19 cellular contexts compared by ENCODE assay signal in genomic region chr7:70285854-70286253, GRCh38.
"Had no signal": no experiment of that assay in that cellular context is flagged by ENCODE, and none has a peak within 500 bp of the region (broad histone marks: within the 10 kb centered on the region; RNA-seq: fewer than 3 reads in every experiment).

No MANE protein-coding gene starts in this region.

- DNase-seq: Kasumi-1; MM.1S; NCI-H1092 treated with DMSO at 0.1 percent for 48 hours; NCI-H1436; NCI-H187 treated with DMSO at 0.1 percent for 48 hours; NCI-H2029 treated with DMSO at 0.1 percent for 48 hours; NCI-H2171 treated with DMSO at 0.1 percent for 48 hours; NCI-H446 treated with DMSO at 0.1 percent for 48 hours; NCI-H510A treated with DMSO at 0.1 percent for 48 hours; NCI-H526; NCI-H82; NK-92 treated with Interleukin-12 subunit alpha and Interleukin-12 subunit beta, amount 100 ng/mL, for 24 hours; PC-3; Right ventricle myocardium superior; SK-N-SH had no signal

- H3K4me3 ChIP-seq: K562 had no signal

- H3K27ac Mint-ChIP-seq: IgD-negative memory B cell had no signal

- H3K4me1 Mint-ChIP-seq: IgD-negative memory B cell had no signal

- ATAC-seq: K562, Panc1, PC-3 had no signal

- H3K9me3 ChIP-seq: SK-N-SH had no signal

- H3K27me3 Mint-ChIP-seq: IgD-negative memory B cell had no signal

- H3K4me3 Mint-ChIP-seq: IgD-negative memory B cell had no signal

- H3K27ac ChIP-seq: KMS-11 had no signal
